ENCODE assay signal across 2 cellular contexts in genomic region chr19:3898426-3898825, GRCh38.
TF ChIP-seq lines count a peak whose summit lies in the region.

No MANE protein-coding gene starts in this region.

TF ChIP-seq in HCT116, 20 proteins besides CTCF, POLR2A, EP300 and RAD21:
- 0 out of 2 replicates have a peak, but pooled peaks have one; percentile 30 for TF ChIP-seq CBX3 (IDR thresholded peaks at IDR 0.05; ENCODE audit: low read depth)
- no peak for TF ChIP-seq FOSL1 (IDR thresholded peaks at IDR 0.05; ENCODE audit: low read depth)

TF ChIP-seq in K562, 482 proteins besides CTCF, POLR2A, EP300 and RAD21:
- TF ChIP-seq HEY1 (CRISPR knock-in tag; IDR thresholded peaks at IDR 0.05; ENCODE audit: borderline replicate concordance): no peak
- TF ChIP-seq FOSL1 (tag; conservative IDR thresholded peaks at IDR 0.05): no peak
- TF ChIP-seq TRIM28 (IDR thresholded peaks at IDR 0.05): peak; percentile 63; the same call in 1 of the 2 replicates
- peak; percentile 79 for TF ChIP-seq BCOR (IDR thresholded peaks at IDR 0.05)
- TF ChIP-seq KDM1A (IDR thresholded peaks at IDR 0.05): peak; percentile 28 to 65; a peak in 2 of 4 replicates
- TF ChIP-seq, protein P1, sequence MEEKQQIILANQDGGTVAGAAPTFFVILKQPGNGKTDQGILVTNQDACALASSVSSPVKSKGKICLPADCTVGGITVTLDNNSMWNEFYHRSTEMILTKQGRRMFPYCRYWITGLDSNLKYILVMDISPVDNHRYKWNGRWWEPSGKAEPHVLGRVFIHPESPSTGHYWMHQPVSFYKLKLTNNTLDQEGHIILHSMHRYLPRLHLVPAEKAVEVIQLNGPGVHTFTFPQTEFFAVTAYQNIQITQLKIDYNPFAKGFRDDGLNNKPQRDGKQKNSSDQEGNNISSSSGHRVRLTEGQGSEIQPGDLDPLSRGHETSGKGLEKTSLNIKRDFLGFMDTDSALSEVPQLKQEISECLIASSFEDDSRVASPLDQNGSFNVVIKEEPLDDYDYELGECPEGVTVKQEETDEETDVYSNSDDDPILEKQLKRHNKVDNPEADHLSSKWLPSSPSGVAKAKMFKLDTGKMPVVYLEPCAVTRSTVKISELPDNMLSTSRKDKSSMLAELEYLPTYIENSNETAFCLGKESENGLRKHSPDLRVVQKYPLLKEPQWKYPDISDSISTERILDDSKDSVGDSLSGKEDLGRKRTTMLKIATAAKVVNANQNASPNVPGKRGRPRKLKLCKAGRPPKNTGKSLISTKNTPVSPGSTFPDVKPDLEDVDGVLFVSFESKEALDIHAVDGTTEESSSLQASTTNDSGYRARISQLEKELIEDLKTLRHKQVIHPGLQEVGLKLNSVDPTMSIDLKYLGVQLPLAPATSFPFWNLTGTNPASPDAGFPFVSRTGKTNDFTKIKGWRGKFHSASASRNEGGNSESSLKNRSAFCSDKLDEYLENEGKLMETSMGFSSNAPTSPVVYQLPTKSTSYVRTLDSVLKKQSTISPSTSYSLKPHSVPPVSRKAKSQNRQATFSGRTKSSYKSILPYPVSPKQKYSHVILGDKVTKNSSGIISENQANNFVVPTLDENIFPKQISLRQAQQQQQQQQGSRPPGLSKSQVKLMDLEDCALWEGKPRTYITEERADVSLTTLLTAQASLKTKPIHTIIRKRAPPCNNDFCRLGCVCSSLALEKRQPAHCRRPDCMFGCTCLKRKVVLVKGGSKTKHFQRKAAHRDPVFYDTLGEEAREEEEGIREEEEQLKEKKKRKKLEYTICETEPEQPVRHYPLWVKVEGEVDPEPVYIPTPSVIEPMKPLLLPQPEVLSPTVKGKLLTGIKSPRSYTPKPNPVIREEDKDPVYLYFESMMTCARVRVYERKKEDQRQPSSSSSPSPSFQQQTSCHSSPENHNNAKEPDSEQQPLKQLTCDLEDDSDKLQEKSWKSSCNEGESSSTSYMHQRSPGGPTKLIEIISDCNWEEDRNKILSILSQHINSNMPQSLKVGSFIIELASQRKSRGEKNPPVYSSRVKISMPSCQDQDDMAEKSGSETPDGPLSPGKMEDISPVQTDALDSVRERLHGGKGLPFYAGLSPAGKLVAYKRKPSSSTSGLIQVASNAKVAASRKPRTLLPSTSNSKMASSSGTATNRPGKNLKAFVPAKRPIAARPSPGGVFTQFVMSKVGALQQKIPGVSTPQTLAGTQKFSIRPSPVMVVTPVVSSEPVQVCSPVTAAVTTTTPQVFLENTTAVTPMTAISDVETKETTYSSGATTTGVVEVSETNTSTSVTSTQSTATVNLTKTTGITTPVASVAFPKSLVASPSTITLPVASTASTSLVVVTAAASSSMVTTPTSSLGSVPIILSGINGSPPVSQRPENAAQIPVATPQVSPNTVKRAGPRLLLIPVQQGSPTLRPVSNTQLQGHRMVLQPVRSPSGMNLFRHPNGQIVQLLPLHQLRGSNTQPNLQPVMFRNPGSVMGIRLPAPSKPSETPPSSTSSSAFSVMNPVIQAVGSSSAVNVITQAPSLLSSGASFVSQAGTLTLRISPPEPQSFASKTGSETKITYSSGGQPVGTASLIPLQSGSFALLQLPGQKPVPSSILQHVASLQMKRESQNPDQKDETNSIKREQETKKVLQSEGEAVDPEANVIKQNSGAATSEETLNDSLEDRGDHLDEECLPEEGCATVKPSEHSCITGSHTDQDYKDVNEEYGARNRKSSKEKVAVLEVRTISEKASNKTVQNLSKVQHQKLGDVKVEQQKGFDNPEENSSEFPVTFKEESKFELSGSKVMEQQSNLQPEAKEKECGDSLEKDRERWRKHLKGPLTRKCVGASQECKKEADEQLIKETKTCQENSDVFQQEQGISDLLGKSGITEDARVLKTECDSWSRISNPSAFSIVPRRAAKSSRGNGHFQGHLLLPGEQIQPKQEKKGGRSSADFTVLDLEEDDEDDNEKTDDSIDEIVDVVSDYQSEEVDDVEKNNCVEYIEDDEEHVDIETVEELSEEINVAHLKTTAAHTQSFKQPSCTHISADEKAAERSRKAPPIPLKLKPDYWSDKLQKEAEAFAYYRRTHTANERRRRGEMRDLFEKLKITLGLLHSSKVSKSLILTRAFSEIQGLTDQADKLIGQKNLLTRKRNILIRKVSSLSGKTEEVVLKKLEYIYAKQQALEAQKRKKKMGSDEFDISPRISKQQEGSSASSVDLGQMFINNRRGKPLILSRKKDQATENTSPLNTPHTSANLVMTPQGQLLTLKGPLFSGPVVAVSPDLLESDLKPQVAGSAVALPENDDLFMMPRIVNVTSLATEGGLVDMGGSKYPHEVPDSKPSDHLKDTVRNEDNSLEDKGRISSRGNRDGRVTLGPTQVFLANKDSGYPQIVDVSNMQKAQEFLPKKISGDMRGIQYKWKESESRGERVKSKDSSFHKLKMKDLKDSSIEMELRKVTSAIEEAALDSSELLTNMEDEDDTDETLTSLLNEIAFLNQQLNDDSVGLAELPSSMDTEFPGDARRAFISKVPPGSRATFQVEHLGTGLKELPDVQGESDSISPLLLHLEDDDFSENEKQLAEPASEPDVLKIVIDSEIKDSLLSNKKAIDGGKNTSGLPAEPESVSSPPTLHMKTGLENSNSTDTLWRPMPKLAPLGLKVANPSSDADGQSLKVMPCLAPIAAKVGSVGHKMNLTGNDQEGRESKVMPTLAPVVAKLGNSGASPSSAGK (IDR thresholded peaks at IDR 0.05): no peak
- peak; percentile 61; the same call in 1 of the 2 replicates for TF ChIP-seq ADNP (tag; IDR thresholded peaks at IDR 0.05)
- TF ChIP-seq ZNF146 (CRISPR knock-in tag; IDR thresholded peaks at IDR 0.05; ENCODE audit: unreplicated experiment): peak; percentile 99
- TF ChIP-seq PTBP1 (IDR thresholded peaks at IDR 0.05; ENCODE audit: low read depth, low read length): 0 out of 2 replicates have a peak, but pooled peaks have one; percentile 33
- TF ChIP-seq, protein P2, sequence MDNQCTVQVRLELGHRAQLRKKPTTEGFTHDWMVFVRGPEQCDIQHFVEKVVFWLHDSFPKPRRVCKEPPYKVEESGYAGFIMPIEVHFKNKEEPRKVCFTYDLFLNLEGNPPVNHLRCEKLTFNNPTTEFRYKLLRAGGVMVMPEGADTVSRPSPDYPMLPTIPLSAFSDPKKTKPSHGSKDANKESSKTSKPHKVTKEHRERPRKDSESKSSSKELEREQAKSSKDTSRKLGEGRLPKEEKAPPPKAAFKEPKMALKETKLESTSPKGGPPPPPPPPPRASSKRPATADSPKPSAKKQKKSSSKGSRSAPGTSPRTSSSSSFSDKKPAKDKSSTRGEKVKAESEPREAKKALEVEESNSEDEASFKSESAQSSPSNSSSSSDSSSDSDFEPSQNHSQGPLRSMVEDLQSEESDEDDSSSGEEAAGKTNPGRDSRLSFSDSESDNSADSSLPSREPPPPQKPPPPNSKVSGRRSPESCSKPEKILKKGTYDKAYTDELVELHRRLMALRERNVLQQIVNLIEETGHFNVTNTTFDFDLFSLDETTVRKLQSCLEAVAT (IDR thresholded peaks at IDR 0.05): no peak
- peak; percentile 41 for TF ChIP-seq RBM25 (IDR thresholded peaks at IDR 0.05; ENCODE audit: low read depth, low read length, severe bottlenecking)
- TF ChIP-seq RB1 (IDR thresholded peaks at IDR 0.05; ENCODE audit: low read depth): no peak
- no peak for TF ChIP-seq ZNF24 (IDR thresholded peaks at IDR 0.05)
- TF ChIP-seq MIER1 (IDR thresholded peaks at IDR 0.05; ENCODE audit: low read depth): no peak
- TF ChIP-seq ZNF232 (CRISPR knock-in tag; IDR thresholded peaks at IDR 0.05): no peak
- TF ChIP-seq ZNF57 (CRISPR knock-in tag; IDR thresholded peaks at IDR 0.05): no peak
- TF ChIP-seq, protein P3, sequence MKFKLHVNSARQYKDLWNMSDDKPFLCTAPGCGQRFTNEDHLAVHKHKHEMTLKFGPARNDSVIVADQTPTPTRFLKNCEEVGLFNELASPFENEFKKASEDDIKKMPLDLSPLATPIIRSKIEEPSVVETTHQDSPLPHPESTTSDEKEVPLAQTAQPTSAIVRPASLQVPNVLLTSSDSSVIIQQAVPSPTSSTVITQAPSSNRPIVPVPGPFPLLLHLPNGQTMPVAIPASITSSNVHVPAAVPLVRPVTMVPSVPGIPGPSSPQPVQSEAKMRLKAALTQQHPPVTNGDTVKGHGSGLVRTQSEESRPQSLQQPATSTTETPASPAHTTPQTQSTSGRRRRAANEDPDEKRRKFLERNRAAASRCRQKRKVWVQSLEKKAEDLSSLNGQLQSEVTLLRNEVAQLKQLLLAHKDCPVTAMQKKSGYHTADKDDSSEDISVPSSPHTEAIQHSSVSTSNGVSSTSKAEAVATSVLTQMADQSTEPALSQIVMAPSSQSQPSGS (CRISPR knock-in tag; IDR thresholded peaks at IDR 0.05): no peak
- no peak for TF ChIP-seq MCM7 (IDR thresholded peaks at IDR 0.05)
- TF ChIP-seq CBX3 (IDR thresholded peaks at IDR 0.05; ENCODE audit: borderline replicate concordance in 1 of 2, low read length in 2 of 2): peak in 1 of 2 experiments; percentile 68; a peak in 1 of 3 replicates
- TF ChIP-seq PHB2 (IDR thresholded peaks at IDR 0.05; ENCODE audit: low read depth): no peak
- TF ChIP-seq DACH1 (IDR thresholded peaks at IDR 0.05; ENCODE audit: partially characterized antibody): peak; percentile 10
- TF ChIP-seq NONO (IDR thresholded peaks at IDR 0.05; ENCODE audit: low read depth in 2 of 2, low read length in 1 of 2): no peak
- no peak for TF ChIP-seq ZNF23 (CRISPR knock-in tag; IDR thresholded peaks at IDR 0.05)
